Comparison of ENCODE assay signal across 25 cellular contexts in genomic region chr12:66629138-66629880, GRCh38. TPM values are rescaled to one million over a fixed set of nuclear protein-coding genes. Genes with fewer than 3 reads are reported as not detected.
DNase-seq lines count a peak whose midpoint lies in the region; FAIRE-seq and TF ChIP-seq lines count a peak whose summit lies in the region.
"Had no signal": no experiment of that assay in that cellular context is flagged by ENCODE, and none has a peak within 500 bp of the region (broad histone marks: within the 10 kb centered on the region; RNA-seq: fewer than 3 reads in every experiment).

No MANE protein-coding gene starts in this region.

- peak overlapping the region; percentile 57 to 83 (median 78) for H3K27ac Mint-ChIP-seq in nephron
- H3K27ac Mint-ChIP-seq: activated CD4-positive, alpha-beta T cell treated with anti-CD3 and anti-CD28 coated beads, Interleukin-2, amount 10 ng/mL, durations not matched to agents 7 days and 5 days; activated T-cell treated with anti-CD3 and anti-CD28 coated beads, Interleukin-2, amount 50 U/mL, for 24 hours; CD4-positive, CD25-positive, alpha-beta regulatory T cell; IgD-negative memory B cell; stimulated activated naive CD8-positive, alpha-beta T cell treated with anti-CD3 and anti-CD28 coated beads, Interleukin-15, amount 100 ng/mL, for 72 hours had no signal

- H3K27me3 Mint-ChIP-seq in nephron (ENCODE audit: low read depth), result no peaks in the 10 kb centered on the region
- H3K27me3 Mint-ChIP-seq: IgD-negative memory B cell; stimulated activated naive CD8-positive, alpha-beta T cell treated with anti-CD3 and anti-CD28 coated beads, Interleukin-15, amount 100 ng/mL, for 72 hours had no signal

- no peak overlapping the region for H3K4me3 Mint-ChIP-seq in nephron
- H3K4me3 Mint-ChIP-seq: activated CD4-positive, alpha-beta T cell treated with anti-CD3 and anti-CD28 coated beads, Interleukin-2, amount 10 ng/mL, durations not matched to agents 7 days and 5 days; activated T-cell treated with anti-CD3 and anti-CD28 coated beads, Interleukin-2, amount 50 U/mL, for 24 hours; CD4-positive, CD25-positive, alpha-beta regulatory T cell; IgD-negative memory B cell; stimulated activated naive CD8-positive, alpha-beta T cell treated with anti-CD3 and anti-CD28 coated beads, Interleukin-15, amount 100 ng/mL, for 72 hours had no signal

- no peaks in the 10 kb centered on the region for H3K36me3 ChIP-seq in kidney epithelial cell (ENCODE audit: control insufficient read depth, insufficient read depth, low read length)
- H3K36me3 ChIP-seq: HAP-1, neutrophil had no signal

- no peaks in the 10 kb centered on the region for H3K36me3 Mint-ChIP-seq in nephron (ENCODE audit: low read depth)
- H3K36me3 Mint-ChIP-seq: CD4-positive, CD25-positive, alpha-beta regulatory T cell; IgD-negative memory B cell had no signal

- H3K4me3 ChIP-seq in kidney epithelial cell (ENCODE audit: low read depth, low read length) (no peak overlapping the region), coronary artery (no peak overlapping the region)
- H3K4me3 ChIP-seq: HAP-1, psoas muscle had no signal

- peaks cover 30% of the 10 kb centered on the region for H3K4me1 Mint-ChIP-seq in nephron
- H3K4me1 Mint-ChIP-seq: activated CD4-positive, alpha-beta T cell treated with anti-CD3 and anti-CD28 coated beads, Interleukin-2, amount 10 ng/mL, durations not matched to agents 7 days and 5 days; CD4-positive, CD25-positive, alpha-beta regulatory T cell; stimulated activated naive CD8-positive, alpha-beta T cell treated with anti-CD3 and anti-CD28 coated beads, Interleukin-15, amount 100 ng/mL, for 72 hours had no signal

- FAIRE-seq in GM12892 (lab: Jason Lieb, UNC), result peak; percentile 51

- TF ChIP-seq CTCF in kidney epithelial cell (IDR thresholded peaks at IDR 0.05; ENCODE audit: insufficient read depth, low read length, poor library complexity, severe bottlenecking) (no peak), nephron (IDR thresholded peaks at IDR 0.05; ENCODE audit: unreplicated experiment in 3 of 3) (no peak), coronary artery (IDR thresholded peaks at IDR 0.05) (no peak)

- no peaks in the 10 kb centered on the region for H3K27me3 ChIP-seq in kidney epithelial cell (ENCODE audit: control insufficient read depth, insufficient read depth, low read length)
- H3K27me3 ChIP-seq: neutrophil had no signal

- no peaks in the 10 kb centered on the region for H3K9me3 Mint-ChIP-seq in nephron
- H3K9me3 Mint-ChIP-seq: activated CD4-positive, alpha-beta T cell treated with anti-CD3 and anti-CD28 coated beads, Interleukin-2, amount 10 ng/mL, durations not matched to agents 7 days and 5 days; activated T-cell treated with anti-CD3 and anti-CD28 coated beads, Interleukin-2, amount 50 U/mL, for 24 hours; stimulated activated naive CD8-positive, alpha-beta T cell treated with anti-CD3 and anti-CD28 coated beads, Interleukin-15, amount 100 ng/mL, for 72 hours had no signal

- DNase-seq in GM12892 (ENCODE audit: insufficient read length) (no peak), astrocyte of the hippocampus (ENCODE audit: low read depth, low spot score) (peak; percentile 21), kidney epithelial cell (ENCODE audit: low read depth) (peak; percentile 34), coronary artery (ENCODE audit: low spot score) (no peak), SW480 (ENCODE audit: low spot score) (no peak), COLO829 (ENCODE audit: low spot score) (no peak)
- DNase-seq in stimulated activated CD4-positive, alpha-beta T cell treated with anti-CD3 and anti-CD28 coated beads, Interleukin-1b, Interleukin-23, amount 100 ng/mL, for 48 hours, result no peak
- DNase-seq: activated CD4-positive, alpha-beta T cell treated with anti-CD3 and anti-CD28 coated beads, Interleukin-2, amount 10 ng/mL, durations not matched to agents 7 days and 5 days; activated gamma-delta T cell treated with Interleukin-2 at 50 U/mL for 16 hours; activated T-cell treated with anti-CD3 and anti-CD28 coated beads, Interleukin-2, amount 50 U/mL, for 24 hours; CD4-positive, CD25-positive, alpha-beta regulatory T cell; cerebellar nuclear complex; DMS 273 treated with DMSO at 0.1 percent for 48 hours; NCI-H1092 treated with DMSO at 0.1 percent for 48 hours; NCI-H187 treated with DMSO at 0.1 percent for 48 hours; NCI-H226; NCI-H748 treated with DMSO at 0.1 percent for 48 hours; psoas muscle; stimulated activated naive CD8-positive, alpha-beta T cell treated with anti-CD3 and anti-CD28 coated beads, Interleukin-15, amount 100 ng/mL, for 72 hours had no signal

- no peak overlapping the region for H3K27ac ChIP-seq in coronary artery
- H3K27ac ChIP-seq: neutrophil, psoas muscle had no signal

- TF ChIP-seq POLR2A in GM12892 (IDR thresholded peaks at IDR 0.05; ENCODE audit: low read depth, low read length), result no peak

RNA-seq across cellular contexts. Expression of gene GRIP1, which starts 49.6 kb away (rescaled TPM):
- polyA plus RNA-seq in GM12892 (2012; ENCODE audit: missing spikeins), result 0.13 TPM
- 4.2 and 7.1 TPM in 2 replicates for total RNA-seq in kidney epithelial cell
- total RNA-seq: fibroblast of lung; T-helper 2 cell treated with Interferon-gamma antibody and Interleukin-4, amounts not matched to agents 100 ng/mL and 5 ng/mL, for 36 hours had no signal
- polyA plus RNA-seq: IgD-negative memory B cell had no signal

Comparison
In these comparisons a context has a peak if more than half of its experiments do, and no peak if none do; other contexts are left out.
1. DNase-seq: peak in astrocyte of the hippocampus (single experiment) and kidney epithelial cell (single experiment); none in GM12892 (single experiment), coronary artery (single experiment), SW480 (single experiment), stimulated activated CD4-positive, alpha-beta T cell treated with anti-CD3 and anti-CD28 coated beads, Interleukin-1b, Interleukin-23, amount 100 ng/mL, for 48 hours (single experiment) and COLO829 (single experiment).